ENCODE assay signal across 36 cellular contexts in genomic region chr3:149305376-149305775, GRCh38. TPM values are rescaled to one million over a fixed set of nuclear protein-coding genes. Genes with fewer than 3 reads are reported as not detected.
"Had no signal": no experiment of that assay in that cellular context is flagged by ENCODE, and none has a peak within 500 bp of the region (broad histone marks: within the 10 kb centered on the region; RNA-seq: fewer than 3 reads in every experiment).

No MANE protein-coding gene starts in this region.

- H3K9me3 Mint-ChIP-seq: activated CD4-positive, alpha-beta memory T cell treated with anti-CD3 and anti-CD28 coated beads, Interleukin-2, amount 10 ng/mL, durations not matched to agents 7 days and 5 days; activated CD4-positive, alpha-beta T cell treated with anti-CD3 and anti-CD28 coated beads, Interleukin-2, amount 10 ng/mL, durations not matched to agents 7 days and 5 days; activated naive CD4-positive, alpha-beta T cell treated with anti-CD3 and anti-CD28 coated beads, Interleukin-2, amount 10 ng/mL, durations not matched to agents 7 days and 5 days; activated naive CD4-positive, alpha-beta T cell treated with anti-CD3 and anti-CD28 coated beads, Interleukin-2, amount 50 U/mL, for 24 hours; activated naive CD8-positive, alpha-beta T cell treated with anti-CD3 and anti-CD28 coated beads, Interleukin-2, amount 50 U/mL, for 24 hours; activated T-cell treated with anti-CD3 and anti-CD28 coated beads, Interleukin-2, amount 50 U/mL, for 24 hours; activated T-helper 2 cell treated with anti-CD3 and anti-CD28 coated beads, Interferon-gamma antibody, Interleukin-2, Interleukin-4, amounts not matched to agents 10 μg/mL and 5 μg/mL and 100 μg/mL, durations not matched to agents 14 hours and 24 hours and 36 hours; T-helper 1 cell treated with Interleukin-12 subunit alpha and Interleukin-12 subunit beta and Interleukin-4 antibody, amounts not matched to agents 30 μg/mL and 1 μg/mL, for 36 hours; T-helper 2 cell treated with Interferon-gamma antibody and Interleukin-4, amounts not matched to agents 5 μg/mL and 100 μg/mL, for 36 hours had no signal

- H3K36me3 ChIP-seq: ascending aorta, WERI-Rb-1 had no signal

- H3K4me1 Mint-ChIP-seq: activated CD4-positive, alpha-beta T cell treated with anti-CD3 and anti-CD28 coated beads for 36 hours; activated CD4-positive, alpha-beta T cell treated with anti-CD3 and anti-CD28 coated beads, Interleukin-2, amount 10 ng/mL, durations not matched to agents 7 days and 5 days; activated naive CD4-positive, alpha-beta T cell treated with anti-CD3 and anti-CD28 coated beads, Interleukin-2, amount 10 ng/mL, durations not matched to agents 7 days and 5 days; activated naive CD4-positive, alpha-beta T cell treated with anti-CD3 and anti-CD28 coated beads, Interleukin-2, amount 50 U/mL, for 24 hours had no signal

- FAIRE-seq: TTC549 had no signal

- H3K4me3 ChIP-seq: ascending aorta had no signal

- H3K9me3 ChIP-seq: ascending aorta had no signal

- H3K27ac Mint-ChIP-seq: activated CD4-positive, alpha-beta memory T cell treated with anti-CD3 and anti-CD28 coated beads, Interleukin-2, amount 10 ng/mL, durations not matched to agents 7 days and 5 days; activated CD4-positive, alpha-beta T cell treated with anti-CD3 and anti-CD28 coated beads for 36 hours; activated CD4-positive, alpha-beta T cell treated with anti-CD3 and anti-CD28 coated beads, Interleukin-2, amount 10 ng/mL, durations not matched to agents 7 days and 5 days; activated CD8-positive, alpha-beta memory T cell treated with anti-CD3 and anti-CD28 coated beads, Interleukin-2, amount 10 ng/mL, durations not matched to agents 7 days and 5 days; activated CD8-positive, alpha-beta T cell treated with anti-CD3 and anti-CD28 coated beads, Interleukin-2, amount 10 ng/mL, durations not matched to agents 7 days and 5 days; activated naive CD4-positive, alpha-beta T cell treated with anti-CD3 and anti-CD28 coated beads, Interleukin-2, amount 10 ng/mL, durations not matched to agents 7 days and 5 days; activated naive CD4-positive, alpha-beta T cell treated with anti-CD3 and anti-CD28 coated beads, Interleukin-2, amount 50 U/mL, for 24 hours; activated naive CD8-positive, alpha-beta T cell; activated naive CD8-positive, alpha-beta T cell treated with anti-CD3 and anti-CD28 coated beads, Interleukin-2, amount 10 ng/mL, durations not matched to agents 7 days and 5 days; activated naive CD8-positive, alpha-beta T cell treated with anti-CD3 and anti-CD28 coated beads, Interleukin-2, amount 50 U/mL, for 24 hours; activated T-cell treated with anti-CD3 and anti-CD28 coated beads, Interleukin-2, amount 50 U/mL, for 24 hours; activated T-helper 2 cell treated with anti-CD3 and anti-CD28 coated beads, Interferon-gamma antibody, Interleukin-2, Interleukin-4, amounts not matched to agents 10 μg/mL and 5 μg/mL and 100 μg/mL, durations not matched to agents 14 hours and 24 hours and 36 hours; brain; T-helper 1 cell treated with Interleukin-12 subunit alpha and Interleukin-12 subunit beta and Interleukin-4 antibody, amounts not matched to agents 30 μg/mL and 1 μg/mL, for 36 hours; T-helper 2 cell treated with Interferon-gamma antibody and Interleukin-4, amounts not matched to agents 5 μg/mL and 100 μg/mL, for 36 hours; WTC11 had no signal

- H3K36me3 Mint-ChIP-seq: activated CD8-positive, alpha-beta memory T cell treated with anti-CD3 and anti-CD28 coated beads, Interleukin-2, amount 10 ng/mL, durations not matched to agents 7 days and 5 days; activated naive CD4-positive, alpha-beta T cell treated with anti-CD3 and anti-CD28 coated beads, Interleukin-2, amount 10 ng/mL, durations not matched to agents 7 days and 5 days; activated naive CD4-positive, alpha-beta T cell treated with anti-CD3 and anti-CD28 coated beads, Interleukin-2, amount 50 U/mL, for 24 hours; activated naive CD8-positive, alpha-beta T cell; activated naive CD8-positive, alpha-beta T cell treated with anti-CD3 and anti-CD28 coated beads, Interleukin-2, amount 10 ng/mL, durations not matched to agents 7 days and 5 days; brain; WTC11 had no signal

- H3K27me3 ChIP-seq: ascending aorta had no signal

- DNase-seq: activated CD4-positive, alpha-beta memory T cell treated with anti-CD3 and anti-CD28 coated beads, Interleukin-2, amount 10 ng/mL, durations not matched to agents 7 days and 5 days; activated CD4-positive, alpha-beta T cell treated with anti-CD3 and anti-CD28 coated beads for 1 hour; activated CD4-positive, alpha-beta T cell treated with anti-CD3 and anti-CD28 coated beads for 36 hours; activated CD4-positive, alpha-beta T cell treated with anti-CD3 and anti-CD28 coated beads for 48 hours; activated CD4-positive, alpha-beta T cell treated with anti-CD3 and anti-CD28 coated beads, Interleukin-2, amount 10 ng/mL, durations not matched to agents 7 days and 5 days; activated CD4-positive, alpha-beta T cell treated with anti-CD3 and anti-CD28 coated beads, Interleukin-2, amount 50 U/mL, for 48 hours; activated CD4-positive, CD25-positive, alpha-beta regulatory T cell; activated CD8-positive, alpha-beta memory T cell treated with anti-CD3 and anti-CD28 coated beads for 24 hours; activated CD8-positive, alpha-beta memory T cell treated with anti-CD3 and anti-CD28 coated beads, Interleukin-2, amount 10 ng/mL, durations not matched to agents 7 days and 5 days; activated CD8-positive, alpha-beta memory T cell treated with anti-CD3 and anti-CD28 coated beads, Interleukin-2, amount 50 U/mL, for 48 hours; activated CD8-positive, alpha-beta T cell treated with anti-CD3 and anti-CD28 coated beads, Interleukin-2, amount 10 ng/mL, durations not matched to agents 7 days and 5 days; activated effector memory CD4-positive, alpha-beta T cell treated with Interleukin-2 at 50 U/mL for 16 hours; activated gamma-delta T cell; activated naive CD4-positive, alpha-beta T cell treated with anti-CD3 and anti-CD28 coated beads, Interleukin-2, amount 10 ng/mL, durations not matched to agents 7 days and 5 days; activated naive CD4-positive, alpha-beta T cell treated with Interleukin-2 at 50 U/mL for 16 hours; activated naive CD8-positive, alpha-beta T cell treated with anti-CD3 and anti-CD28 coated beads, Interleukin-2, amount 10 ng/mL, durations not matched to agents 7 days and 5 days; activated naive CD8-positive, alpha-beta T cell treated with anti-CD3 and anti-CD28 coated beads, Interleukin-2, amount 50 U/mL, for 24 hours; activated T-cell treated with anti-CD3 and anti-CD28 coated beads, Interleukin-2, amount 50 U/mL, for 24 hours; activated T-cell treated with anti-CD3 and anti-CD28 coated beads, Interleukin-2, amount 50 U/mL, for 48 hours; amygdala; anterior cingulate cortex; central memory CD4-positive, alpha-beta T cell; T-helper 1 cell; T-helper 2 cell; T-helper 9 cell; WERI-Rb-1 had no signal

- H3K4me3 Mint-ChIP-seq: activated CD4-positive, alpha-beta memory T cell treated with anti-CD3 and anti-CD28 coated beads, Interleukin-2, amount 10 ng/mL, durations not matched to agents 7 days and 5 days; activated CD4-positive, alpha-beta T cell treated with anti-CD3 and anti-CD28 coated beads for 36 hours; activated CD4-positive, alpha-beta T cell treated with anti-CD3 and anti-CD28 coated beads, Interleukin-2, amount 10 ng/mL, durations not matched to agents 7 days and 5 days; activated CD8-positive, alpha-beta memory T cell treated with anti-CD3 and anti-CD28 coated beads, Interleukin-2, amount 10 ng/mL, durations not matched to agents 7 days and 5 days; activated CD8-positive, alpha-beta T cell treated with anti-CD3 and anti-CD28 coated beads, Interleukin-2, amount 10 ng/mL, durations not matched to agents 7 days and 5 days; activated naive CD4-positive, alpha-beta T cell treated with anti-CD3 and anti-CD28 coated beads, Interleukin-2, amount 10 ng/mL, durations not matched to agents 7 days and 5 days; activated naive CD4-positive, alpha-beta T cell treated with anti-CD3 and anti-CD28 coated beads, Interleukin-2, amount 50 U/mL, for 24 hours; activated naive CD8-positive, alpha-beta T cell; activated naive CD8-positive, alpha-beta T cell treated with anti-CD3 and anti-CD28 coated beads, Interleukin-2, amount 10 ng/mL, durations not matched to agents 7 days and 5 days; activated naive CD8-positive, alpha-beta T cell treated with anti-CD3 and anti-CD28 coated beads, Interleukin-2, amount 50 U/mL, for 24 hours; activated T-cell treated with anti-CD3 and anti-CD28 coated beads, Interleukin-2, amount 50 U/mL, for 24 hours; brain; T-helper 1 cell treated with Interleukin-12 subunit alpha and Interleukin-12 subunit beta and Interleukin-4 antibody, amounts not matched to agents 30 μg/mL and 1 μg/mL, for 36 hours; T-helper 2 cell treated with Interferon-gamma antibody and Interleukin-4, amounts not matched to agents 5 μg/mL and 100 μg/mL, for 36 hours; WTC11 had no signal

- H3K27ac ChIP-seq: ascending aorta, WERI-Rb-1 had no signal

- ATAC-seq: activated CD4-positive, alpha-beta T cell treated with anti-CD3 and anti-CD28 coated beads for 36 hours; activated CD4-positive, CD25-positive, alpha-beta regulatory T cell treated with anti-CD3 and anti-CD28 coated beads, Interleukin-2, amount 50 U/mL, for 24 hours; activated CD8-positive, alpha-beta memory T cell treated with anti-CD3 and anti-CD28 coated beads, Interleukin-2, amount 10 ng/mL, durations not matched to agents 7 days and 5 days; activated CD8-positive, alpha-beta T cell treated with anti-CD3 and anti-CD28 coated beads, Interleukin-2, amount 10 ng/mL, durations not matched to agents 7 days and 5 days; activated naive CD8-positive, alpha-beta T cell treated with anti-CD3 and anti-CD28 coated beads, Interleukin-2, amount 50 U/mL, for 24 hours; WTC11 had no signal

RNA-seq across cellular contexts. Expression of gene TM4SF18, which starts 28.1 kb away (rescaled TPM):
- total RNA-seq: activated CD4-positive, alpha-beta memory T cell treated with anti-CD3 and anti-CD28 coated beads, Interleukin-2, amount 10 ng/mL, durations not matched to agents 7 days and 5 days; activated CD4-positive, alpha-beta T cell treated with anti-CD3 and anti-CD28 coated beads for 36 hours; activated CD4-positive, alpha-beta T cell treated with anti-CD3 and anti-CD28 coated beads, Interleukin-2, amount 10 ng/mL, durations not matched to agents 7 days and 5 days; activated CD8-positive, alpha-beta memory T cell treated with anti-CD3 and anti-CD28 coated beads, Interleukin-2, amount 10 ng/mL, durations not matched to agents 7 days and 5 days; activated CD8-positive, alpha-beta T cell treated with anti-CD3 and anti-CD28 coated beads, Interleukin-2, amount 10 ng/mL, durations not matched to agents 7 days and 5 days; activated naive CD8-positive, alpha-beta T cell treated with anti-CD3 and anti-CD28 coated beads, Interleukin-2, amount 10 ng/mL, durations not matched to agents 7 days and 5 days; activated T-helper 2 cell treated with anti-CD3 and anti-CD28 coated beads, Interferon-gamma antibody, Interleukin-2, Interleukin-4, amounts not matched to agents 10 μg/mL and 5 μg/mL and 100 μg/mL, durations not matched to agents 14 hours and 24 hours and 36 hours had no signal
